ENCODE assay signal across 1 cellular context in the genomic region with DNA sequence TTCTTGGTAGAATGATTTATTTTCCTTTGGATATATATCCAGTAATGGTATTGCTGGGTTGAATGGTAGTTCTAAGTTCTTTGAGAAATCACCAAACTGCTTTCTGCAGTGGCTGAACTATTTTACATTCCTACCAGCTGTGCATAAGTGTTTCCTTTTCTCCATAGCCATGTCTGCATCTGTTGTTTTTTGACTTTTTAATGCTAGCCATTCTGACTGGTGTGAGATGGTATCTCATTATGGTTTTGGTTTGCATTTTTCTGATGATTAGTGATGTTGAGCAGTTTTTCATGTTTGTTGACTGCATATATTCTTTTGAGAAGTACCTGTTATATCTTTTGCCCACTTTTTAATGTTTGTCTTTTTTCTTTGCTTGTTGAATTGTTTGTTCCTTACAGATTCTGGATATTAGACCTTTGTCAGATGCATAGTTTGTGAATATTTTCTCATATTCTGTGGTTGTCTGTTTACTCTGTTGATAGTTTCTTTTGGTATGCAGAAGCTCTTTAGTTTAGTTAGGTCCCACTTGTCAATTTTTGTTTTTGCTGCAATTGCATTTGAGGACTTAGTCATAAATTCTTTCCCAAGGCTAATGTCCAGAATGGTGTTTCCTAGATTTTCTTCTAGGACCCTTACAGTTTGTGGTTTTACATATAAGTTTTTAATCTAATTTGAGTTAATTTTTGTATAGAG.
TF ChIP-seq lines count a peak whose summit lies in the region.

No MANE protein-coding gene starts in this region.

TF ChIP-seq in SK-N-SH treated with all-trans-retinoic acid at 6 μM for 48 hours, 23 proteins besides CTCF, POLR2A, EP300 and RAD21 (continued from another document):
- TF ChIP-seq, protein P1, sequence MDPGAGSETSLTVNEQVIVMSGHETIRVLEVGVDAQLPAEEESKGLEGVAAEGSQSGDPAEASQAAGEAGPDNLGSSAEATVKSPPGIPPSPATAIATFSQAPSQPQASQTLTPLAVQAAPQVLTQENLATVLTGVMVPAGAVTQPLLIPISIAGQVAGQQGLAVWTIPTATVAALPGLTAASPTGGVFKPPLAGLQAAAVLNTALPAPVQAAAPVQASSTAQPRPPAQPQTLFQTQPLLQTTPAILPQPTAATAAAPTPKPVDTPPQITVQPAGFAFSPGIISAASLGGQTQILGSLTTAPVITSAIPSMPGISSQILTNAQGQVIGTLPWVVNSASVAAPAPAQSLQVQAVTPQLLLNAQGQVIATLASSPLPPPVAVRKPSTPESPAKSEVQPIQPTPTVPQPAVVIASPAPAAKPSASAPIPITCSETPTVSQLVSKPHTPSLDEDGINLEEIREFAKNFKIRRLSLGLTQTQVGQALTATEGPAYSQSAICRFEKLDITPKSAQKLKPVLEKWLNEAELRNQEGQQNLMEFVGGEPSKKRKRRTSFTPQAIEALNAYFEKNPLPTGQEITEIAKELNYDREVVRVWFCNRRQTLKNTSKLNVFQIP (CRISPR knock-in tag; IDR thresholded peaks at IDR 0.05; ENCODE audit: borderline replicate concordance, low read depth) = no peak
- TF ChIP-seq CREB5 (CRISPR knock-in tag; IDR thresholded peaks at IDR 0.05; ENCODE audit: low read depth) (no peak), ZNF565 (CRISPR knock-in tag; conservative IDR thresholded peaks at IDR 0.05; ENCODE audit: low read depth) (no peak)
